8 cellular contexts compared by ENCODE assay signal in genomic region chr1:28642847-28643635, GRCh38. TPM values are rescaled to one million over a fixed set of nuclear protein-coding genes. Genes with fewer than 3 reads are reported as not detected.
DNase-seq lines count a peak whose midpoint lies in the region; ATAC-seq and TF ChIP-seq lines count a peak whose summit lies in the region.

Gene TAF12 (minus strand): TSS chr1:28643067. CDS start chr1:28622081, 20,986 bp downstream.

- TF ChIP-seq CTCF in BJ (IDR thresholded peaks at IDR 0.05; ENCODE audit: insufficient read depth, low read depth, low read length) (peak; percentile 36), colonic mucosa (IDR thresholded peaks at IDR 0.05) (peak; percentile 12)

- H3K4me3 ChIP-seq in BJ (ENCODE audit: low read depth, low read length), result peak within 1 kb of the TSS; percentile 71
- H3K4me3 ChIP-seq in colonic mucosa, result peak within 1 kb of the TSS; percentile 88

- intact Hi-C loops in colonic mucosa (cut with DNase I), result loop anchor here (5.0 kb wide), 1 partner anchor 94 kb away; the partner anchor contains the start of gene YTHDF2

- no peaks in the 10 kb centered on the region for H3K36me3 ChIP-seq in BJ (ENCODE audit: control insufficient read depth, insufficient read depth, low read length)
- no peaks in the 10 kb centered on the region for H3K36me3 ChIP-seq in colonic mucosa

- H3K4me1 ChIP-seq in colonic mucosa, result peaks cover 18% of the 10 kb centered on the region

- peak within 1 kb of the TSS; percentile 88 for H3K27ac ChIP-seq in colonic mucosa

- H3K9ac ChIP-seq in colonic mucosa (ENCODE audit: low read depth in 2 of 2, low read length in 2 of 2), result peak within 1 kb of the TSS; percentile 94 to 100

- H3K27me3 ChIP-seq in BJ (ENCODE audit: control insufficient read depth, insufficient read depth, low read length) (no peaks in the 10 kb centered on the region), colonic mucosa (no peaks in the 10 kb centered on the region)

- peak; percentile 84 for ATAC-seq in HG03442 (IDR thresholded peaks at IDR 0.05; ENCODE audit: unreplicated experiment)

- no peaks in the 10 kb centered on the region for H3K9me3 ChIP-seq in colonic mucosa

- DNase-seq in BJ (ENCODE audit: low read depth), result peak; percentile 85
- peak; percentile 72 for DNase-seq in GM19238 (ENCODE audit: insufficient read length, low spot score)
- DNase-seq in NCI-H524 (lab: John Stamatoyannopoulos, UW), result peak; percentile 79 to 96
- peak; percentile 90 to 91 for DNase-seq in activated CD4-positive, alpha-beta T cell treated with anti-CD3 and anti-CD28 coated beads for 4 hours
- DNase-seq in colonic mucosa, result peak; percentile 95
- DNase-seq in left kidney (ENCODE audit: low read depth, low spot score), result peak; percentile 98
- peak; percentile 89 to 90 for DNase-seq in stimulated activated CD4-positive, alpha-beta T cell treated with anti-CD3 and anti-CD28 coated beads, Interleukin-2, amount 100 ng/mL, for 24 hours

- CTCF ChIA-PET in BJ (lab: Yijun Ruan, JAX), result interaction anchor here (0.6 to 4.1 kb wide), 6 partner anchors 81 to 234 kb away, joined by 3 to 16 read pairs (median 3); no protein-coding TSS in a partner anchor

- POLR2A ChIA-PET in BJ (lab: Charles Lee), result interaction anchor here (0.6 to 1.1 kb wide), 21 partner anchors 28 to 1935 kb away, joined by 3 to 25 read pairs (median 9); partner anchors contain the start of genes SRSF4 and YTHDF2

RNA-seq across cellular contexts. Expression of gene TAF12, which starts in this region (rescaled TPM):
- polyA plus RNA-seq in BJ (2011; rRNA removed), result 31.8 and 46.8 TPM in 2 replicates
- polyA minus RNA-seq in BJ (2011; rRNA and poly(A)+ RNA removed), result 8.8 and 12.2 TPM in 2 replicates
- 10 to 100 TPM; 14.5 to 16.9 TPM for total RNA-seq in colonic mucosa

Comparison
In these comparisons a context has a peak if more than half of its experiments do, and no peak if none do; other contexts are left out.
1. Peak in every context shown above with its lines: DNase-seq, ATAC-seq, H3K4me3 ChIP-seq and H3K27ac ChIP-seq.